In genomic region chr20:63627700-63628245, GRCh38 we compare ENCODE assay signal across 8 cellular contexts. TPM values are rescaled to one million over a fixed set of nuclear protein-coding genes. Genes with fewer than 3 reads are reported as not detected.
DNase-seq lines count a peak whose midpoint lies in the region; ATAC-seq and TF ChIP-seq lines count a peak whose summit lies in the region.

No MANE protein-coding gene starts in this region.

- peak overlapping the region; percentile 99 for H3K27ac ChIP-seq in left ventricle myocardium inferior (replicated peaks)

- H3K27me3 ChIP-seq in HAP-1 (ENCODE audit: low read depth), result no peaks in the 10 kb centered on the region
- no peaks in the 10 kb centered on the region for H3K27me3 ChIP-seq in left ventricle myocardium inferior (ENCODE audit: low read depth)

- no peak for TF ChIP-seq CTCF in left ventricle myocardium inferior (IDR thresholded peaks at IDR 0.05; ENCODE audit: borderline replicate concordance)

- DNase-seq in HAP-1 (ENCODE audit: low spot score in 2 of 2), result no peak
- peak; percentile 70 for DNase-seq in activated CD8-positive, alpha-beta memory T cell treated with anti-CD3 and anti-CD28 coated beads, Interleukin-2, amount 50 U/mL, for 48 hours
- no peak for DNase-seq in left ventricle myocardium inferior
- no peak for DNase-seq in skeletal muscle cell (ENCODE audit: low read depth)
- DNase-seq in cortex of kidney (lab: John Stamatoyannopoulos, UW), result no peak
- no peak for DNase-seq in NCI-H345 treated with DMSO at 0.1 percent for 48 hours (lab: John Stamatoyannopoulos, UW; ENCODE audit: unreplicated experiment)
- no peak for DNase-seq in hippocampal formation (lab: John Stamatoyannopoulos, UW)

- peaks cover 13% of the 10 kb centered on the region for H3K4me1 ChIP-seq in HAP-1
- peaks cover 45% of the 10 kb centered on the region for H3K4me1 ChIP-seq in left ventricle myocardium inferior

- peaks cover 7% of the 10 kb centered on the region; the same call in 1 of the 2 replicates for H3K36me3 ChIP-seq in HAP-1 (replicated peaks)
- H3K36me3 ChIP-seq in left ventricle myocardium inferior, result peaks cover 3% of the 10 kb centered on the region

- intact Hi-C loops in left ventricle myocardium inferior (cut with micrococcal nuclease), result no loop called here

- H3K4me3 ChIP-seq in HAP-1 (peak overlapping the region; percentile 88), left ventricle myocardium inferior (peak overlapping the region; percentile 98), skeletal muscle cell (ENCODE audit: low read depth, low read length) (peak overlapping the region; percentile 96)

- no peaks in the 10 kb centered on the region for H3K9me3 ChIP-seq in HAP-1
- H3K9me3 ChIP-seq in left ventricle myocardium inferior (replicated peaks), result no peaks in the 10 kb centered on the region

- no peak for ATAC-seq in HG03565 (IDR thresholded peaks at IDR 0.05; ENCODE audit: unreplicated experiment)

- in situ Hi-C loops in HAP-1 (cut with MboI; ENCODE audit: low sequenced_read_pairs), result no loop called here

RNA-seq across cellular contexts. Expression of gene GMEB2, which starts 0.9 kb away (rescaled TPM):
- total RNA-seq in left ventricle myocardium inferior, result 5.3 TPM

RNA-seq across cellular contexts. Expression of gene STMN3, which starts 25.5 kb away (rescaled TPM):
- total RNA-seq in left ventricle myocardium inferior, result 4.6 TPM

RNA-seq across cellular contexts. Expression of gene RTEL1, which starts 30.3 kb away (rescaled TPM):
- 9.6 TPM for total RNA-seq in left ventricle myocardium inferior

RNA-seq across cellular contexts. Expression of gene HELZ2, which starts 53.7 kb away (rescaled TPM):
- total RNA-seq in left ventricle myocardium inferior, result 10.6 TPM
